Comparison of ENCODE assay signal across 7 cellular contexts in the genomic region with DNA sequence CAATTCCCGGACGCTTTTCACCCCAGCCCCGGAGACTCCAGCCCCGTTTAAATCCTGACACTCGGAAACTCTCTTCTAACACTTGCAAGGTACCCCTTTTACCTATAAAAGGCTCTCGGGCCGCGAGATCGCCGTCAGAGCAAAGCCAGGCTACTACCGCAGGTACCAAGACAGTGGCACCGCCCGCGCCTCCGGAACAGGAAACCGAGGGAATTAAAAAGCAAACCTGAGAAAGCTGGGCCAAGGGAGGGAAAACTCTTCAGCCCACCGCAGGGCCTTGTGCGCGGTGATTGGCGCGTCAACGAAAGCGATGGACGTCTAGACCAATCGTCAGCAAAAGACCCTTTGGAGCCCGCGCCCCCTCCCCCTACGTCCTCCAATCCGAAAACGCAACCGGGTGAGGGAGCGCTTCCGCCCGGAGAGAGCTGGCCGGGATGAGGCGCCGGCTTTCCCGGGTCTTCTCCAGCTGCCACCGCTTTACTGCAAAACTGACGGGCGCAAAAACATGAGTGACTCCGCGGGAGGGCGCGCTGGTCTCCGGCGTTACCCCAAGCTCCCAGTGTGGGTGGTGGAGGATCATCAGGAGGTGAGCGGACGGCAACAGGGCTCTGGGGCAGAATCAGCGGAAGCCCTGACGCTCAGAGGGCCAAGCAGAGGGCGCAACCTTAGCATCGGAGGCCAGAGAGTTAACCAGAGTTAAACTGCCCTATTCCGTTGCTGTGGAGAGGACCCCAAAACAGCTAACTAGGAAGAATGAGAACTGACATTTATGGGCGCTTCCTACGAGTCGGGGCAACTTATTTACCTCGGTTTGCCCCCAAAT.
A peak's percentile ranks its signal among the peaks of the same experiment; 100 is the strongest.
DNase-seq lines count a peak whose midpoint lies in the region; ATAC-seq and FAIRE-seq lines count a peak whose summit lies in the region.

A gene (plus strand): TSS at position 414 of the 823 bp plus-strand sequence. CDS start 92 bp downstream, at position 506.
A gene with protein sequence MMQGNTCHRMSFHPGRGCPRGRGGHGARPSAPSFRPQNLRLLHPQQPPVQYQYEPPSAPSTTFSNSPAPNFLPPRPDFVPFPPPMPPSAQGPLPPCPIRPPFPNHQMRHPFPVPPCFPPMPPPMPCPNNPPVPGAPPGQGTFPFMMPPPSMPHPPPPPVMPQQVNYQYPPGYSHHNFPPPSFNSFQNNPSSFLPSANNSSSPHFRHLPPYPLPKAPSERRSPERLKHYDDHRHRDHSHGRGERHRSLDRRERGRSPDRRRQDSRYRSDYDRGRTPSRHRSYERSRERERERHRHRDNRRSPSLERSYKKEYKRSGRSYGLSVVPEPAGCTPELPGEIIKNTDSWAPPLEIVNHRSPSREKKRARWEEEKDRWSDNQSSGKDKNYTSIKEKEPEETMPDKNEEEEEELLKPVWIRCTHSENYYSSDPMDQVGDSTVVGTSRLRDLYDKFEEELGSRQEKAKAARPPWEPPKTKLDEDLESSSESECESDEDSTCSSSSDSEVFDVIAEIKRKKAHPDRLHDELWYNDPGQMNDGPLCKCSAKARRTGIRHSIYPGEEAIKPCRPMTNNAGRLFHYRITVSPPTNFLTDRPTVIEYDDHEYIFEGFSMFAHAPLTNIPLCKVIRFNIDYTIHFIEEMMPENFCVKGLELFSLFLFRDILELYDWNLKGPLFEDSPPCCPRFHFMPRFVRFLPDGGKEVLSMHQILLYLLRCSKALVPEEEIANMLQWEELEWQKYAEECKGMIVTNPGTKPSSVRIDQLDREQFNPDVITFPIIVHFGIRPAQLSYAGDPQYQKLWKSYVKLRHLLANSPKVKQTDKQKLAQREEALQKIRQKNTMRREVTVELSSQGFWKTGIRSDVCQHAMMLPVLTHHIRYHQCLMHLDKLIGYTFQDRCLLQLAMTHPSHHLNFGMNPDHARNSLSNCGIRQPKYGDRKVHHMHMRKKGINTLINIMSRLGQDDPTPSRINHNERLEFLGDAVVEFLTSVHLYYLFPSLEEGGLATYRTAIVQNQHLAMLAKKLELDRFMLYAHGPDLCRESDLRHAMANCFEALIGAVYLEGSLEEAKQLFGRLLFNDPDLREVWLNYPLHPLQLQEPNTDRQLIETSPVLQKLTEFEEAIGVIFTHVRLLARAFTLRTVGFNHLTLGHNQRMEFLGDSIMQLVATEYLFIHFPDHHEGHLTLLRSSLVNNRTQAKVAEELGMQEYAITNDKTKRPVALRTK (N-terminal part only) (minus strand): TSS at position 206 of the 823 bp plus-strand sequence. CDS start 3,034 bp downstream, outside the sequence.

- peak; percentile 90 for FAIRE-seq in GM18507 (lab: Jason Lieb, UNC)

- DNase-seq in GM18507 (ENCODE audit: extremely low spot score, insufficient read length, low read depth) (peak; percentile 84), NCI-H2029 treated with DMSO at 0.1 percent for 48 hours (lab: John Stamatoyannopoulos, UW) (peak; percentile 91), T-helper 9 cell (peak; percentile 83), astrocyte of the hippocampus (ENCODE audit: low read depth, low spot score) (peak; percentile 99), hippocampal formation (lab: John Stamatoyannopoulos, UW) (peak; percentile 91 to 96), retina (peak; percentile 95)

- ATAC-seq in HG02981 (IDR thresholded peaks at IDR 0.05; ENCODE audit: unreplicated experiment), result peak; percentile 89

Comparison
In these comparisons a context has a peak if more than half of its experiments do, and no peak if none do; other contexts are left out.
1. Peak in every context shown above with its lines: DNase-seq and ATAC-seq.